ENCODE assay signal across 33 cellular contexts in the genomic region with DNA sequence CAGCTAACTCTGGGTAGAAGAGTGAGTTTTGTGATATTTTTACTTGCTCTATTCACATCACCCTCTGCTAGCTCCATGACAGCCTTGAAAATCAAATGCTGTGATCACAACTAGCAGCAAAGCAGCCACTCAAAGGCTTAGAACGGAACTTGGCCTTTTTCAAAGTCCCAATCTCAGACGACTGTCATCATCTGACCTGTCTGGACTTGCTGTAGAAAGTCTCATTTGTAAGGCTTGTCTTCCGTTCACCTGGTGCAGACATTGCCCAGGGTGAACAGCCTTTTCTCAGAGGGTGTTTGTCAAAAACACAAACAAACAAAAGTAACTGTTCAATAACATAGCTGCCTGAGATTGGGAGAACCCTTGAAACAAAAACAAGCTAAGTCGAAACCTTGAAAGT.
"Had no signal": no experiment of that assay in that cellular context is flagged by ENCODE, and none has a peak within 500 bp of the region (broad histone marks: within the 10 kb centered on the region; RNA-seq: fewer than 3 reads in every experiment).

No MANE protein-coding gene starts in this region.

- H3K27me3 Mint-ChIP-seq: activated B cell treated with CpG ODN at 0.5 μM for 24 hours; dendritic cell treated with granulocyte-macrophage colony-stimulating factor and Interleukin-4, amounts not matched to agents 40 ng/mL and 50 ng/mL, for 4 days; T-helper 17 cell had no signal

- H3K27me3 ChIP-seq: adrenal gland, body of pancreas, esophagus squamous epithelium, gastrocnemius medialis had no signal

- H3K4me1 ChIP-seq: adrenal gland, body of pancreas, esophagus squamous epithelium, gastrocnemius medialis, heart left ventricle had no signal

- H3K4me3 Mint-ChIP-seq: activated B cell treated with CpG ODN at 0.5 μM for 24 hours; activated CD8-positive, alpha-beta T cell treated with anti-CD3 and anti-CD28 coated beads for 36 hours; activated naive CD8-positive, alpha-beta T cell; activated T-cell treated with anti-CD3 and anti-CD28 coated beads, Interleukin-2, amount 50 U/mL, for 4 hours; activated T-helper 17 cell treated with anti-CD3 and anti-CD28 coated beads, Interleukin-2, amount 50 U/mL, for 72 hours; central memory CD8-positive, alpha-beta T cell; dendritic cell treated with granulocyte-macrophage colony-stimulating factor and Interleukin-4, amounts not matched to agents 40 ng/mL and 50 ng/mL, for 4 days; endodermal cell; T-helper 17 cell; T-helper 2 cell treated with Interferon-gamma antibody and Interleukin-4, amounts not matched to agents 5 μg/mL and 100 μg/mL, for 36 hours had no signal

- ATAC-seq: activated CD4-positive, CD25-positive, alpha-beta regulatory T cell treated with anti-CD3 and anti-CD28 coated beads, Interleukin-2, amount 50 U/mL, for 24 hours; activated CD8-positive, alpha-beta T cell treated with anti-CD3 and anti-CD28 coated beads for 36 hours; activated T-cell treated with anti-CD3 and anti-CD28 coated beads, Interleukin-2, amount 50 U/mL, for 4 hours; activated T-helper 17 cell treated with anti-CD3 and anti-CD28 coated beads, Interleukin-2, amount 50 U/mL, for 72 hours; body of pancreas; gastrocnemius medialis; heart left ventricle; T-helper 17 cell had no signal

- H3K4me1 Mint-ChIP-seq: activated B cell treated with CpG ODN at 0.5 μM for 24 hours; activated T-helper 17 cell treated with anti-CD3 and anti-CD28 coated beads, Interleukin-2, amount 50 U/mL, for 72 hours; central memory CD8-positive, alpha-beta T cell; endodermal cell; T-helper 17 cell had no signal

- H3K27ac ChIP-seq: adrenal gland, body of pancreas, coronary artery, dorsolateral prefrontal cortex, esophagus squamous epithelium, gastrocnemius medialis, heart left ventricle, WERI-Rb-1 had no signal

- H3K9me3 ChIP-seq: adrenal gland, gastrocnemius medialis had no signal

- H3K36me3 ChIP-seq: adrenal gland, esophagus squamous epithelium, gastrocnemius medialis, heart left ventricle, WERI-Rb-1 had no signal

- DNase-seq: activated B cell treated with CpG ODN at 0.5 μM for 24 hours; activated CD4-positive, alpha-beta T cell treated with anti-CD3 and anti-CD28 coated beads for 48 hours; activated CD4-positive, alpha-beta T cell treated with anti-CD3 and anti-CD28 coated beads, Interleukin-2, amount 50 U/mL, for 1 hour; activated CD4-positive, alpha-beta T cell treated with anti-CD3 and anti-CD28 coated beads, Interleukin-2, amount 50 U/mL, for 48 hours; activated CD8-positive, alpha-beta memory T cell treated with anti-CD3 and anti-CD28 coated beads for 24 hours; activated CD8-positive, alpha-beta T cell treated with anti-CD3 and anti-CD28 coated beads for 36 hours; activated effector memory CD4-positive, alpha-beta T cell treated with Interleukin-2 at 50 U/mL for 16 hours; activated gamma-delta T cell treated with Interleukin-2 at 50 U/mL for 16 hours; activated naive CD4-positive, alpha-beta T cell treated with anti-CD3 and anti-CD28 coated beads, Interleukin-2, amount 50 U/mL, for 16 hours; activated naive CD4-positive, alpha-beta T cell treated with Interleukin-2 at 50 U/mL for 16 hours; activated T-cell treated with anti-CD3 and anti-CD28 coated beads, Interleukin-2, amount 50 U/mL, for 4 hours; adrenal gland; amygdala; aorta; body of pancreas; dorsolateral prefrontal cortex; effector memory CD4-positive, alpha-beta T cell; endodermal cell; esophagus squamous epithelium; gastrocnemius medialis; glutamatergic neuron; heart left ventricle; T-helper 1 cell; T-helper 17 cell; T1000; WERI-Rb-1 had no signal

- H3K27ac Mint-ChIP-seq: activated B cell treated with CpG ODN at 0.5 μM for 24 hours; activated CD8-positive, alpha-beta T cell treated with anti-CD3 and anti-CD28 coated beads for 36 hours; activated naive CD8-positive, alpha-beta T cell; activated T-helper 17 cell treated with anti-CD3 and anti-CD28 coated beads, Interleukin-2, amount 50 U/mL, for 72 hours; dendritic cell treated with granulocyte-macrophage colony-stimulating factor and Interleukin-4, amounts not matched to agents 40 ng/mL and 50 ng/mL, for 4 days; endodermal cell; T-helper 17 cell; T-helper 2 cell treated with Interferon-gamma antibody and Interleukin-4, amounts not matched to agents 5 μg/mL and 100 μg/mL, for 36 hours had no signal

- H3K4me3 ChIP-seq: adrenal gland, body of pancreas, coronary artery, dorsolateral prefrontal cortex, esophagus squamous epithelium, gastrocnemius medialis, heart left ventricle had no signal
